Comparison of ENCODE assay signal across 27 cellular contexts in genomic region chrX:31179203-31179602, GRCh38.
"Had no signal": no experiment of that assay in that cellular context is flagged by ENCODE, and none has a peak within 500 bp of the region (broad histone marks: within the 10 kb centered on the region; RNA-seq: fewer than 3 reads in every experiment).

No MANE protein-coding gene starts in this region.

- H3K4me1 ChIP-seq: adrenal gland, ascending aorta, gastrocnemius medialis, left lung, stomach, thyroid gland, upper lobe of left lung, vagina had no signal

- H3K27me3 ChIP-seq: adrenal gland, ascending aorta, brain microvascular endothelial cell, gastrocnemius medialis, left lung, neutrophil, stomach, thyroid gland, upper lobe of left lung, vagina had no signal

- H3K27ac ChIP-seq: adrenal gland, ascending aorta, brain microvascular endothelial cell, gastrocnemius medialis, left lung, neutrophil, stomach, thyroid gland, upper lobe of left lung, vagina had no signal

- ATAC-seq: activated CD4-positive, alpha-beta T cell treated with anti-CD3 and anti-CD28 coated beads for 36 hours; effector memory CD8-positive, alpha-beta T cell; left lung; sciatic nerve; stimulated activated naive B cell treated with anti-CD40 and anti-IgM and Interleukin-4, amounts not matched to agents 10 μg/mL and 1 μg/mL and 100 μg/mL, for 72 hours had no signal

- DNase-seq: activated CD4-positive, alpha-beta T cell treated with anti-CD3 and anti-CD28 coated beads for 36 hours; activated CD4-positive, alpha-beta T cell treated with anti-CD3 and anti-CD28 coated beads, Interleukin-2, amount 50 U/mL, for 4 hours; activated CD4-positive, CD25-positive, alpha-beta regulatory T cell; activated effector memory CD4-positive, alpha-beta T cell treated with Interleukin-2 at 50 U/mL for 16 hours; activated naive CD4-positive, alpha-beta T cell treated with anti-CD3 and anti-CD28 coated beads for 36 hours; activated naive CD8-positive, alpha-beta T cell treated with anti-CD3 and anti-CD28 coated beads for 36 hours; adrenal gland; brain microvascular endothelial cell; cortex of kidney; effector memory CD8-positive, alpha-beta T cell; erythroblast; gastrocnemius medialis; glutamatergic neuron; left lung; naive B cell; nephron progenitor cell; small intestine; stimulated activated CD4-positive, alpha-beta T cell treated with anti-CD3 and anti-CD28 coated beads, Interleukin-1b, Interleukin-23, amount 100 ng/mL, for 48 hours; stimulated activated naive B cell treated with anti-CD40 and anti-IgM and Interleukin-4, amounts not matched to agents 10 μg/mL and 1 μg/mL and 100 μg/mL, for 72 hours; stomach; thyroid gland; upper lobe of left lung had no signal

- H3K4me3 ChIP-seq: adrenal gland, ascending aorta, gastrocnemius medialis, left lung, lung, stomach, thyroid gland, upper lobe of left lung, vagina had no signal

- H3K9me3 ChIP-seq: adrenal gland, ascending aorta, gastrocnemius medialis, left lung, neutrophil, stomach, thyroid gland, upper lobe of left lung, vagina had no signal

- H3K36me3 ChIP-seq: adrenal gland, brain microvascular endothelial cell, gastrocnemius medialis, left lung, neutrophil, thyroid gland, upper lobe of left lung, vagina had no signal
